Comparison of ENCODE assay signal across 8 cellular contexts in the genomic region with DNA sequence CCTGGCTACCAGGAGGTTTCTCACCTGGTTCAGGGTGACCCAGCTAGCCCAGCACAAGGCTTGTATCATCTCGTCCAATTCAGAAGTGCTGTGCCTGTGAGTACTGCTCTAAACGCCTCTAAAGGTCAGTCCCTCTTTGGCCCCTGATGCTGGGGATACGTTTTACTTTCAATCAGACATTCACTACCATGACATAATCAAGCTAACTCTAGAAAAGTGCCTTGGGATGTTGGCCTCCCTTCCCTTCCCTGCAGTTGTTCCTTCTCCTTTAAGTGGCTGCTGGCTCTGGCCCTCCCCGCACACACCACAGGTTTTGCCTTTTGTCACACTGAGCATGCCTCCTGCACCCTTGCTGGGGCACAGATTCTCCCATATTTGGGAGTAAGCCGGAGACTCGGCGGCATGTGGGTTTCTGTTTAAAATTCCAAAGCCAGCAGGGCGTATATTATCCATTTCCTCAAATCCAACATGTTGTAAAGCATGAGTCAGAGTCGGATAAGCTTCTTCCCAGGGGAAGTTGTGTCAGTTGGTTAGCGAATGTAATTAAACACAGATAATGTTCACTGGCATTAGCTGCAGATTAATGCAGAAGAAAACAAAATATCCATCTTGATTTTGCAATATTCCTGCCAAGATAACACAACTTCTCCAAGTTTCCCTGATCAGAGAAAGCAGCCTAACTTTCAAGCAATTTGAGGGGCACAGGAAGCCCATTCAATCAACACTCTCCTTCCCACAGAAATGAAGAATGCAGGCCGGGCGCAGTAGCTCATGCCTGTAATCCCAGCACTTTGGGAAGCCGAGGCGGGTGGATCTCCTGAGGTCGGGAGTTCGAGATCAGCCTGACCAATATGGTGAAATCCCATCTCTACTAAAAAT. TPM values are rescaled to one million over a fixed set of nuclear protein-coding genes. Genes with fewer than 3 reads are reported as not detected.
DNase-seq lines count a peak whose midpoint lies in the region; ATAC-seq and TF ChIP-seq lines count a peak whose summit lies in the region.

No MANE protein-coding gene starts in this region.

- H3K27me3 ChIP-seq in Panc1 (ENCODE audit: control insufficient read depth, insufficient read depth, low read length), result no peaks in the 10 kb centered on the region

- DNase-seq in G401 (ENCODE audit: low spot score), result peak; percentile 89
- peak; percentile 97 for DNase-seq in Panc1 (ENCODE audit: low read depth, low spot score)
- peak; percentile 22 for DNase-seq in epithelial cell of prostate (ENCODE audit: low read depth, low spot score)
- DNase-seq in mucosa of gallbladder (ENCODE audit: low spot score), result peak; percentile 78
- DNase-seq in NCI-H128 (lab: John Stamatoyannopoulos, UW; ENCODE audit: unreplicated experiment), result no peak
- no peak for DNase-seq in activated gamma-delta T cell (lab: John Stamatoyannopoulos, UW)

- peaks cover 57% of the 10 kb centered on the region for H3K4me1 ChIP-seq in Panc1 (ENCODE audit: control insufficient read depth, insufficient read depth, low read length)

- no TSS peak for BruUV-seq in Panc1 (replicated peaks; lab: Mats Ljungman, UMichigan)

- H3K4me3 ChIP-seq in Panc1 (ENCODE audit: low read depth in 2 of 2, low read length in 2 of 2), result peak overlapping the region; percentile 10 to 47; a peak in 3 of 4 replicates

- POLR2A ChIA-PET in Panc1 (lab: Charles Lee), result interaction anchor here (0.6 to 2.1 kb wide), 6 partner anchors 23 to 499 kb away, joined by 3 to 13 read pairs (median 6); a partner anchor contains a TSS

- no peaks in the 10 kb centered on the region for H3K9me3 ChIP-seq in Panc1 (ENCODE audit: control insufficient read depth, insufficient read depth, low read depth, low read length)

- H3K27ac ChIP-seq in Panc1 (ENCODE audit: low read length), result peak overlapping the region; percentile 99
- peak overlapping the region; percentile 83 for H3K27ac ChIP-seq in epithelial cell of prostate

- intact Hi-C loops in Panc1 (cut with micrococcal nuclease; ENCODE audit: unreplicated experiment), result no loop called here

- no peak for TF ChIP-seq CTCF in Panc1 (IDR thresholded peaks at IDR 0.05)

- peak; percentile 96 for ATAC-seq in Panc1
- ATAC-seq in HG03565 (IDR thresholded peaks at IDR 0.05; ENCODE audit: unreplicated experiment), result no peak
- ATAC-seq in HG02678 (IDR thresholded peaks at IDR 0.05; ENCODE audit: unreplicated experiment), result no peak

- CTCF ChIA-PET in Panc1 (lab: Charles Lee), result interaction anchor here (0.9 kb wide), 1 partner anchor 29 kb away, joined by 3 read pairs; no protein-coding TSS in a partner anchor

- in situ Hi-C loops in G401 (cut with HindIII; ENCODE audit: low sequenced_read_pairs) (loop anchor here (5.0 kb wide), 1 partner anchor 46 kb away; no protein-coding TSS in a partner anchor), Panc1 (cut with HindIII; ENCODE audit: low pct_unique_long_range_greater_than_20kb, low sequenced_read_pairs) (loop anchor here (10.0 kb wide), 1 partner anchor 49 kb away; no protein-coding TSS in a partner anchor)

- no peaks in the 10 kb centered on the region for H3K36me3 ChIP-seq in Panc1 (ENCODE audit: control insufficient read depth, insufficient read depth, low read length)

RNA-seq across cellular contexts. Expression of a gene that starts 31.8 kb away (rescaled TPM):
- 310 and 384 TPM in 2 replicates for total RNA-seq in G401 (2014; rRNA removed; shearing (Covaris generic))
- total RNA-seq in Panc1 (2021; ENCODE audit: unreplicated experiment) (495 TPM), mucosa of gallbladder (216 TPM)
- polyA plus RNA-seq in Panc1 (2012; ENCODE audit: insufficient read length), result 227 TPM

RNA-seq across cellular contexts. Expression of a gene that starts 55.2 kb away (rescaled TPM):
- total RNA-seq in G401 (2014; rRNA removed; shearing (Covaris generic)), result 124 and 143 TPM in 2 replicates
- 305 TPM for total RNA-seq in Panc1 (2021; ENCODE audit: unreplicated experiment)
- 162 TPM for polyA plus RNA-seq in Panc1 (2012; ENCODE audit: insufficient read length)
- total RNA-seq in mucosa of gallbladder, result 15.5 TPM

Comparison
In these comparisons a context has a peak if more than half of its experiments do, and no peak if none do; other contexts are left out.
1. DNase-seq: peak in G401 (single experiment), Panc1 (single experiment), epithelial cell of prostate (single experiment) and mucosa of gallbladder (single experiment); none in NCI-H128 (single experiment) and activated gamma-delta T cell (single experiment).